In the genomic region with DNA sequence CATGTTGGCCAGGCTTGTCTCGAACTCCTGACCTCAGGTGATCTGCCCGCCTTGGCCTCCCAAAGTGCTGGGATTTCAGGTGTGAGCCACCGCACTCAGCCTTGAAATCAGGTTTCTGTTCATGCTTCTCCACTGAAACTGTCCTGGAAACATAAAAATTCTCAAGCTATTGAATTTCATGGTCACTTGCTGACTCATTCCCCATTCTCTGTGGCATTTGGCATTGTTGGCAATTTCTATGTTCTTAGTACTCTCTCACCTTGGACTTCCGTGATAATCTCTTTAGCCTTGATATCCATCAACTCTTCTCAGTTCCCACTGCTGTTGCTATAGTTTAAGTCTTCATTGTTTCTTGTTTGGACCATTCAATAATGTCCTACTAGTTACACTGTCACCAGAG, we compare ENCODE assay signal across 26 cellular contexts. TPM values are rescaled to one million over a fixed set of nuclear protein-coding genes. Genes with fewer than 3 reads are reported as not detected.
"Had no signal": no experiment of that assay in that cellular context is flagged by ENCODE, and none has a peak within 500 bp of the region (broad histone marks: within the 10 kb centered on the region; RNA-seq: fewer than 3 reads in every experiment).

No MANE protein-coding gene starts in this region.

- DNase-seq: activated CD4-positive, alpha-beta T cell treated with anti-CD3 and anti-CD28 coated beads, Interleukin-2, amount 50 U/mL, for 1 hour; activated CD4-positive, CD25-positive, alpha-beta regulatory T cell treated with anti-CD3 and anti-CD28 coated beads, Interleukin-2, amount 50 U/mL, for 72 hours; activated CD8-positive, alpha-beta T cell treated with anti-CD3 and anti-CD28 coated beads, Interleukin-2, amount 10 ng/mL, durations not matched to agents 7 days and 5 days; activated gamma-delta T cell; activated naive CD4-positive, alpha-beta T cell treated with anti-CD3 and anti-CD28 coated beads, Interleukin-2, amount 50 U/mL, for 16 hours; activated naive CD8-positive, alpha-beta T cell treated with anti-CD3 and anti-CD28 coated beads, Interleukin-2, amount 50 U/mL, for 24 hours; central memory CD4-positive, alpha-beta T cell; dermis blood vessel endothelial cell; effector memory CD4-positive, alpha-beta T cell; foreskin keratinocyte; immature natural killer cell; left ventricle myocardium inferior; natural killer cell; spleen; stimulated activated CD4-positive, alpha-beta T cell treated with anti-CD3 and anti-CD28 coated beads, Interleukin-4, amount 100 ng/mL, for 1 hour; stimulated activated naive CD8-positive, alpha-beta T cell treated with anti-CD3 and anti-CD28 coated beads, Interleukin-15, Interleukin-2, amounts not matched to agents 100 U/mL and 50 U/mL, for 24 hours; upper lobe of left lung; WERI-Rb-1 had no signal

- ATAC-seq: activated CD8-positive, alpha-beta T cell treated with anti-CD3 and anti-CD28 coated beads, Interleukin-2, amount 10 ng/mL, durations not matched to agents 7 days and 5 days; activated naive CD8-positive, alpha-beta T cell treated with anti-CD3 and anti-CD28 coated beads, Interleukin-2, amount 50 U/mL, for 24 hours; foreskin keratinocyte; natural killer cell; stimulated activated naive CD8-positive, alpha-beta T cell treated with anti-CD3 and anti-CD28 coated beads, Interleukin-15, Interleukin-2, amounts not matched to agents 100 U/mL and 50 U/mL, for 24 hours had no signal

RNA-seq across cellular contexts. Expression of a gene that starts 6.2 kb away (rescaled TPM):
- total RNA-seq: activated CD8-positive, alpha-beta T cell treated with anti-CD3 and anti-CD28 coated beads, Interleukin-2, amount 10 ng/mL, durations not matched to agents 7 days and 5 days; activated T-helper 1 cell treated with anti-CD3 and anti-CD28 coated beads, Interleukin-12 subunit alpha, Interleukin-12 subunit beta, Interleukin-2, Interleukin-4 antibody, amounts not matched to agents 30 ng/mL and 10 ng/mL and 1 ng/mL, durations not matched to agents 14 hours and 24 hours and 36 hours; dermis blood vessel endothelial cell; foreskin keratinocyte; glomerular endothelial cell; kidney epithelial cell; lung microvascular endothelial cell; mesothelial cell of epicardium; natural killer cell; osteocyte; progenitor cell of endocrine pancreas; spleen had no signal
- polyA plus RNA-seq: esophagus, foreskin keratinocyte, immature natural killer cell had no signal

RNA-seq across cellular contexts. Expression of a gene that starts 11.1 kb away (rescaled TPM):
- total RNA-seq: activated T-helper 1 cell treated with anti-CD3 and anti-CD28 coated beads, Interleukin-12 subunit alpha, Interleukin-12 subunit beta, Interleukin-2, Interleukin-4 antibody, amounts not matched to agents 30 ng/mL and 10 ng/mL and 1 ng/mL, durations not matched to agents 14 hours and 24 hours and 36 hours had no signal
- polyA plus RNA-seq: immature natural killer cell had no signal
